Comparison of ENCODE assay signal across 1 cellular context in genomic region chr5:157059093-157059539, GRCh38.
TF ChIP-seq lines count a peak whose summit lies in the region.

TSS of gene HAVCR1 (minus strand) at chr5:157059116. CDS start at chr5:157057943, 1,173 bp downstream.

TF ChIP-seq in HepG2, 621 proteins besides CTCF, POLR2A, EP300 and RAD21 (continued from another document and continues in another):
- TF ChIP-seq, protein P1, sequence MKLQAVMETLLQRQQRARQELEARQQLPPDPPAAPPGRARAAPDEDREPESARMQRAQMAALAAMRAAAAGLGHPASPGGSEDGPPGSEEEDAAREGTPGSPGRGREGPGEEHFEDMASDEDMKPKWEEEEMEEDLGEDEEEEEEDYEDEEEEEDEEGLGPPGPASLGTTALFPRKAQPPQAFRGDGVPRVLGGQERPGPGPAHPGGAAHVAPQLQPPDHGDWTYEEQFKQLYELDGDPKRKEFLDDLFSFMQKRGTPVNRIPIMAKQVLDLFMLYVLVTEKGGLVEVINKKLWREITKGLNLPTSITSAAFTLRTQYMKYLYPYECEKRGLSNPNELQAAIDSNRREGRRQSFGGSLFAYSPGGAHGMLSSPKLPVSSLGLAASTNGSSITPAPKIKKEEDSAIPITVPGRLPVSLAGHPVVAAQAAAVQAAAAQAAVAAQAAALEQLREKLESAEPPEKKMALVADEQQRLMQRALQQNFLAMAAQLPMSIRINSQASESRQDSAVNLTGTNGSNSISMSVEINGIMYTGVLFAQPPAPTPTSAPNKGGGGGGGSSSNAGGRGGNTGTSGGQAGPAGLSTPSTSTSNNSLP (IDR thresholded peaks at IDR 0.05; ENCODE audit: low read depth, low read length), result peak; percentile 71
- TF ChIP-seq MED1 (CRISPR knock-in tag; IDR thresholded peaks at IDR 0.05) (peak; percentile 71; the same call in 1 of the 2 replicates), ZNF652 (CRISPR knock-in tag; IDR thresholded peaks at IDR 0.05; ENCODE audit: borderline replicate concordance, low read depth) (peak; percentile 71; the same call in 1 of the 2 replicates), MIER3 (CRISPR knock-in tag; IDR thresholded peaks at IDR 0.05; ENCODE audit: borderline replicate concordance) (peak; percentile 67; the same call in 1 of the 2 replicates), MBNL3 (CRISPR knock-in tag; conservative IDR thresholded peaks at IDR 0.05) (no peak), ZNF564 (CRISPR knock-in tag; IDR thresholded peaks at IDR 0.05) (0 out of 2 replicates have a peak, but pooled peaks have one; percentile 22), ZNF678 (CRISPR knock-in tag; IDR thresholded peaks at IDR 0.05) (no peak), ZNF235 (CRISPR knock-in tag; IDR thresholded peaks at IDR 0.05; ENCODE audit: borderline replicate concordance) (no peak), ZSCAN9 (CRISPR knock-in tag; IDR thresholded peaks at IDR 0.05; ENCODE audit: borderline replicate concordance) (0 out of 2 replicates have a peak, but pooled peaks have one; percentile 84), TFAP4 (IDR thresholded peaks at IDR 0.05; ENCODE audit: borderline replicate concordance, low read depth) (peak; percentile 26; the same call in 1 of the 2 replicates), NKX3-1 (CRISPR knock-in tag; IDR thresholded peaks at IDR 0.05) (no peak), GATAD2A (CRISPR knock-in tag; IDR thresholded peaks at IDR 0.05) (peak; percentile 71), SYNCRIP (IDR thresholded peaks at IDR 0.05; ENCODE audit: insufficient read depth, low read depth, low read length) (no peak), MXI1 (IDR thresholded peaks at IDR 0.05; ENCODE audit: borderline replicate concordance, low read depth, low read length) (peak; percentile 28; the same call in 1 of the 3 replicates), ZNF274 (CRISPR knock-in tag; IDR thresholded peaks at IDR 0.05) (no peak), FOXA1 (IDR thresholded peaks at IDR 0.05) (no peak), FOXA1 (CRISPR knock-in tag; IDR thresholded peaks at IDR 0.05) (peak; percentile 84), ZNF383 (CRISPR knock-in tag; IDR thresholded peaks at IDR 0.05; ENCODE audit: borderline replicate concordance) (no peak), FOXJ3 (CRISPR knock-in tag; IDR thresholded peaks at IDR 0.05; ENCODE audit: borderline replicate concordance) (peak; percentile 54; the same call in 1 of the 2 replicates), KLF15 (CRISPR knock-in tag; IDR thresholded peaks at IDR 0.05; ENCODE audit: borderline replicate concordance) (no peak), STAG1 (CRISPR knock-in tag; IDR thresholded peaks at IDR 0.05) (0 out of 2 replicates have a peak, but pooled peaks have one; percentile 5), ZBTB25 (CRISPR knock-in tag; IDR thresholded peaks at IDR 0.05) (no peak), HHEX (CRISPR knock-in tag; IDR thresholded peaks at IDR 0.05) (no peak), TEAD3 (CRISPR knock-in tag; optimal IDR thresholded peaks at IDR 0.05; ENCODE audit: borderline replicate concordance) (peak; percentile 34), ZNF460 (CRISPR knock-in tag; IDR thresholded peaks at IDR 0.05; ENCODE audit: borderline replicate concordance) (0 out of 2 replicates have a peak, but pooled peaks have one; percentile 20), FOSL1 (CRISPR knock-in tag; IDR thresholded peaks at IDR 0.05; ENCODE audit: borderline replicate concordance) (no peak)
- TF ChIP-seq, protein P2, sequence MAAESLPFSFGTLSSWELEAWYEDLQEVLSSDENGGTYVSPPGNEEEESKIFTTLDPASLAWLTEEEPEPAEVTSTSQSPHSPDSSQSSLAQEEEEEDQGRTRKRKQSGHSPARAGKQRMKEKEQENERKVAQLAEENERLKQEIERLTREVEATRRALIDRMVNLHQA (CRISPR knock-in tag; IDR thresholded peaks at IDR 0.05), result no peak
- TF ChIP-seq, protein P3, sequence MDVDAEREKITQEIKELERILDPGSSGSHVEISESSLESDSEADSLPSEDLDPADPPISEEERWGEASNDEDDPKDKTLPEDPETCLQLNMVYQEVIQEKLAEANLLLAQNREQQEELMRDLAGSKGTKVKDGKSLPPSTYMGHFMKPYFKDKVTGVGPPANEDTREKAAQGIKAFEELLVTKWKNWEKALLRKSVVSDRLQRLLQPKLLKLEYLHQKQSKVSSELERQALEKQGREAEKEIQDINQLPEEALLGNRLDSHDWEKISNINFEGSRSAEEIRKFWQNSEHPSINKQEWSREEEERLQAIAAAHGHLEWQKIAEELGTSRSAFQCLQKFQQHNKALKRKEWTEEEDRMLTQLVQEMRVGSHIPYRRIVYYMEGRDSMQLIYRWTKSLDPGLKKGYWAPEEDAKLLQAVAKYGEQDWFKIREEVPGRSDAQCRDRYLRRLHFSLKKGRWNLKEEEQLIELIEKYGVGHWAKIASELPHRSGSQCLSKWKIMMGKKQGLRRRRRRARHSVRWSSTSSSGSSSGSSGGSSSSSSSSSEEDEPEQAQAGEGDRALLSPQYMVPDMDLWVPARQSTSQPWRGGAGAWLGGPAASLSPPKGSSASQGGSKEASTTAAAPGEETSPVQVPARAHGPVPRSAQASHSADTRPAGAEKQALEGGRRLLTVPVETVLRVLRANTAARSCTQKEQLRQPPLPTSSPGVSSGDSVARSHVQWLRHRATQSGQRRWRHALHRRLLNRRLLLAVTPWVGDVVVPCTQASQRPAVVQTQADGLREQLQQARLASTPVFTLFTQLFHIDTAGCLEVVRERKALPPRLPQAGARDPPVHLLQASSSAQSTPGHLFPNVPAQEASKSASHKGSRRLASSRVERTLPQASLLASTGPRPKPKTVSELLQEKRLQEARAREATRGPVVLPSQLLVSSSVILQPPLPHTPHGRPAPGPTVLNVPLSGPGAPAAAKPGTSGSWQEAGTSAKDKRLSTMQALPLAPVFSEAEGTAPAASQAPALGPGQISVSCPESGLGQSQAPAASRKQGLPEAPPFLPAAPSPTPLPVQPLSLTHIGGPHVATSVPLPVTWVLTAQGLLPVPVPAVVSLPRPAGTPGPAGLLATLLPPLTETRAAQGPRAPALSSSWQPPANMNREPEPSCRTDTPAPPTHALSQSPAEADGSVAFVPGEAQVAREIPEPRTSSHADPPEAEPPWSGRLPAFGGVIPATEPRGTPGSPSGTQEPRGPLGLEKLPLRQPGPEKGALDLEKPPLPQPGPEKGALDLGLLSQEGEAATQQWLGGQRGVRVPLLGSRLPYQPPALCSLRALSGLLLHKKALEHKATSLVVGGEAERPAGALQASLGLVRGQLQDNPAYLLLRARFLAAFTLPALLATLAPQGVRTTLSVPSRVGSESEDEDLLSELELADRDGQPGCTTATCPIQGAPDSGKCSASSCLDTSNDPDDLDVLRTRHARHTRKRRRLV (CRISPR knock-in tag; IDR thresholded peaks at IDR 0.05), result no peak
- TF ChIP-seq, protein P4, sequence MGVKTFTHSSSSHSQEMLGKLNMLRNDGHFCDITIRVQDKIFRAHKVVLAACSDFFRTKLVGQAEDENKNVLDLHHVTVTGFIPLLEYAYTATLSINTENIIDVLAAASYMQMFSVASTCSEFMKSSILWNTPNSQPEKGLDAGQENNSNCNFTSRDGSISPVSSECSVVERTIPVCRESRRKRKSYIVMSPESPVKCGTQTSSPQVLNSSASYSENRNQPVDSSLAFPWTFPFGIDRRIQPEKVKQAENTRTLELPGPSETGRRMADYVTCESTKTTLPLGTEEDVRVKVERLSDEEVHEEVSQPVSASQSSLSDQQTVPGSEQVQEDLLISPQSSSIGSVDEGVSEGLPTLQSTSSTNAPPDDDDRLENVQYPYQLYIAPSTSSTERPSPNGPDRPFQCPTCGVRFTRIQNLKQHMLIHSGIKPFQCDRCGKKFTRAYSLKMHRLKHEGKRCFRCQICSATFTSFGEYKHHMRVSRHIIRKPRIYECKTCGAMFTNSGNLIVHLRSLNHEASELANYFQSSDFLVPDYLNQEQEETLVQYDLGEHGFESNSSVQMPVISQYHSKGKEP (CRISPR knock-in tag; IDR thresholded peaks at IDR 0.05), result no peak
- TF ChIP-seq, protein P5, sequence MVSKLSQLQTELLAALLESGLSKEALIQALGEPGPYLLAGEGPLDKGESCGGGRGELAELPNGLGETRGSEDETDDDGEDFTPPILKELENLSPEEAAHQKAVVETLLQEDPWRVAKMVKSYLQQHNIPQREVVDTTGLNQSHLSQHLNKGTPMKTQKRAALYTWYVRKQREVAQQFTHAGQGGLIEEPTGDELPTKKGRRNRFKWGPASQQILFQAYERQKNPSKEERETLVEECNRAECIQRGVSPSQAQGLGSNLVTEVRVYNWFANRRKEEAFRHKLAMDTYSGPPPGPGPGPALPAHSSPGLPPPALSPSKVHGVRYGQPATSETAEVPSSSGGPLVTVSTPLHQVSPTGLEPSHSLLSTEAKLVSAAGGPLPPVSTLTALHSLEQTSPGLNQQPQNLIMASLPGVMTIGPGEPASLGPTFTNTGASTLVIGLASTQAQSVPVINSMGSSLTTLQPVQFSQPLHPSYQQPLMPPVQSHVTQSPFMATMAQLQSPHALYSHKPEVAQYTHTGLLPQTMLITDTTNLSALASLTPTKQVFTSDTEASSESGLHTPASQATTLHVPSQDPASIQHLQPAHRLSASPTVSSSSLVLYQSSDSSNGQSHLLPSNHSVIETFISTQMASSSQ (IDR thresholded peaks at IDR 0.05; ENCODE audit: low read depth), result peak; percentile 98
- TF ChIP-seq, protein P5 (CRISPR knock-in tag; IDR thresholded peaks at IDR 0.05; ENCODE audit: borderline replicate concordance), result peak; percentile 96
- TF ChIP-seq, protein P6, sequence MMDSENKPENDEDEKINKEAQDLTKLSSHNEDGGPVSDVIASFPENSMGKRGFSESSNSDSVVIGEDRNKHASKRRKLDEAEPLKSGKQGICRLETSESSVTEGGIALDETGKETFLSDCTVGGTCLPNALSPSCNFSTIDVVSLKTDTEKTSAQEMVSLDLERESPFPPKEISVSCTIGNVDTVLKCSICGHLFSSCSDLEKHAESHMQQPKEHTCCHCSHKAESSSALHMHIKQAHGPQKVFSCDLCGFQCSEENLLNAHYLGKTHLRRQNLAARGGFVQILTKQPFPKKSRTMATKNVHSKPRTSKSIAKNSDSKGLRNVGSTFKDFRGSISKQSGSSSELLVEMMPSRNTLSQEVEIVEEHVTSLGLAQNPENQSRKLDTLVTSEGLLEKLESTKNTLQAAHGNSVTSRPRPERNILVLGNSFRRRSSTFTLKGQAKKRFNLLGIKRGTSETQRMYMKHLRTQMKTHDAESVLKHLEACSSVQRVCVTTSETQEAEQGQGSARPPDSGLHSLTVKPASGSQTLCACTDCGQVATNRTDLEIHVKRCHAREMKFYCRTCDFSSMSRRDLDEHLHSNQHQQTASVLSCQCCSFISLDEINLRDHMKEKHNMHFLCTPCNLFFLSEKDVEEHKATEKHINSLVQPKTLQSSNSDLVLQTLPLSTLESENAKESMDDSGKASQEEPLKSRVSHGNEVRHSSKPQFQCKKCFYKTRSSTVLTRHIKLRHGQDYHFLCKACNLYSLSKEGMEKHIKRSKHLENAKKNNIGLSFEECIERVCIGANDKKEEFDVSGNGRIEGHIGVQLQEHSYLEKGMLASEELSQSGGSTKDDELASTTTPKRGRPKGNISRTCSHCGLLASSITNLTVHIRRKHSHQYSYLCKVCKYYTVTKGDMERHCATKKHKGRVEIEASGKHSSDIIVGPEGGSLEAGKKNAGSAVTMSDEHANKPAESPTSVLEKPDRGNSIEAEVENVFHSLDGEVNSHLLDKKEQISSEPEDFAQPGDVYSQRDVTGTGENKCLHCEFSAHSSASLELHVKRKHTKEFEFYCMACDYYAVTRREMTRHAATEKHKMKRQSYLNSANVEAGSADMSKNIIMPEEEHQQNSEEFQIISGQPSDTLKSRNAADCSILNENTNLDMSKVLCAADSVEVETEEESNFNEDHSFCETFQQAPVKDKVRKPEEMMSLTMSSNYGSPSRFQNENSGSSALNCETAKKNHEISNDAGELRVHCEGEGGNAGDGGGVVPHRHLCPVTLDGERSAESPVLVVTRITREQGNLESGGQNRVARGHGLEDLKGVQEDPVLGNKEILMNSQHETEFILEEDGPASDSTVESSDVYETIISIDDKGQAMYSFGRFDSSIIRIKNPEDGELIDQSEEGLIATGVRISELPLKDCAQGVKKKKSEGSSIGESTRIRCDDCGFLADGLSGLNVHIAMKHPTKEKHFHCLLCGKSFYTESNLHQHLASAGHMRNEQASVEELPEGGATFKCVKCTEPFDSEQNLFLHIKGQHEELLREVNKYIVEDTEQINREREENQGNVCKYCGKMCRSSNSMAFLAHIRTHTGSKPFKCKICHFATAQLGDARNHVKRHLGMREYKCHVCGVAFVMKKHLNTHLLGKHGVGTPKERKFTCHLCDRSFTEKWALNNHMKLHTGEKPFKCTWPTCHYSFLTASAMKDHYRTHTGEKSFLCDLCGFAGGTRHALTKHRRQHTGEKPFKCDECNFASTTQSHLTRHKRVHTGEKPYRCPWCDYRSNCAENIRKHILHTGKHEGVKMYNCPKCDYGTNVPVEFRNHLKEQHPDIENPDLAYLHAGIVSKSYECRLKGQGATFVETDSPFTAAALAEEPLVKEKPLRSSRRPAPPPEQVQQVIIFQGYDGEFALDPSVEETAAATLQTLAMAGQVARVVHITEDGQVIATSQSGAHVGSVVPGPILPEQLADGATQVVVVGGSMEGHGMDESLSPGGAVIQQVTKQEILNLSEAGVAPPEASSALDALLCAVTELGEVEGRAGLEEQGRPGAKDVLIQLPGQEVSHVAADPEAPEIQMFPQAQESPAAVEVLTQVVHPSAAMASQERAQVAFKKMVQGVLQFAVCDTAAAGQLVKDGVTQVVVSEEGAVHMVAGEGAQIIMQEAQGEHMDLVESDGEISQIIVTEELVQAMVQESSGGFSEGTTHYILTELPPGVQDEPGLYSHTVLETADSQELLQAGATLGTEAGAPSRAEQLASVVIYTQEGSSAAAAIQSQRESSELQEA (CRISPR knock-in tag; IDR thresholded peaks at IDR 0.05; ENCODE audit: not compliant biosample characterization), result no peak
- TF ChIP-seq, protein P7, sequence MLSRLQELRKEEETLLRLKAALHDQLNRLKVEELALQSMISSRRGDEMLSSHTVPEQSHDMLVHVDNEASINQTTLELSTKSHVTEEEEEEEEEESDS (CRISPR knock-in tag; IDR thresholded peaks at IDR 0.05; ENCODE audit: borderline replicate concordance), result no peak
